25 cellular contexts compared by ENCODE assay signal in genomic region chr20:64189530-64189966, GRCh38. TPM values are rescaled to one million over a fixed set of nuclear protein-coding genes. Genes with fewer than 3 reads are reported as not detected.
A peak's percentile ranks its signal among the peaks of the same experiment; 100 is the strongest.
DNase-seq lines count a peak whose midpoint lies in the region; ATAC-seq and TF ChIP-seq lines count a peak whose summit lies in the region.
"Had no signal": no experiment of that assay in that cellular context is flagged by ENCODE, and none has a peak within 500 bp of the region (broad histone marks: within the 10 kb centered on the region; RNA-seq: fewer than 3 reads in every experiment).

No MANE protein-coding gene starts in this region.

- peaks cover 16% of the 10 kb centered on the region for H3K27me3 Mint-ChIP-seq in Calu3 (ENCODE audit: unreplicated experiment)
- no peaks in the 10 kb centered on the region for H3K27me3 Mint-ChIP-seq in neural crest cell (ENCODE audit: low read depth)

- H3K9me1 ChIP-seq in IMR-90 (ENCODE audit: insufficient read depth, low read length): no peaks in the 10 kb centered on the region

- H4K20me1 ChIP-seq in IMR-90 (ENCODE audit: insufficient read depth, low read length) (no peaks in the 10 kb centered on the region), hepatocyte (ENCODE audit: insufficient read depth, poor library complexity, severe bottlenecking) (no peaks in the 10 kb centered on the region)

- H3K4me2 ChIP-seq in IMR-90 (ENCODE audit: low read depth, low read length) (no peak overlapping the region), hepatocyte (peak overlapping the region; percentile 40)
- H3K4me2 ChIP-seq: smooth muscle cell had no signal

- H2AFZ ChIP-seq in IMR-90 (replicated peaks; ENCODE audit: low read length, poor library complexity) (no peak overlapping the region), hepatocyte (no peak overlapping the region)

- TF ChIP-seq POLR2A in IMR-90 (IDR thresholded peaks at IDR 0.05; ENCODE audit: low read depth, low read length): no peak

- dilution Hi-C loops in IMR-90 (cut with HindIII; ENCODE audit: low sequenced_read_pairs, unreplicated experiment): no loop called here

- H3K9ac ChIP-seq in IMR-90 (ENCODE audit: low read depth, low read length): no peak overlapping the region

- in situ Hi-C loops in IMR-90 (cut with MboI; ENCODE audit: low sequenced_read_pairs): no loop called here

- H2BK20ac ChIP-seq in IMR-90 (ENCODE audit: low read depth, low read length): no peak overlapping the region

- no peak overlapping the region for H3K56ac ChIP-seq in IMR-90 (ENCODE audit: extremely low read depth, insufficient read depth, low read length)

- H3K27me3 ChIP-seq in IMR-90 (ENCODE audit: control insufficient read depth, insufficient read depth, low read length): peaks cover 20% of the 10 kb centered on the region
- H3K27me3 ChIP-seq in hepatocyte: no peaks in the 10 kb centered on the region

- no peak overlapping the region for H4K5ac ChIP-seq in IMR-90 (ENCODE audit: low read depth, low read length)

- no peaks in the 10 kb centered on the region for H3K36me3 ChIP-seq in IMR-90 (ENCODE audit: control insufficient read depth, insufficient read depth, low read length)
- H3K36me3 ChIP-seq in hepatocyte (replicated peaks; ENCODE audit: insufficient read depth, low read depth): no peaks in the 10 kb centered on the region
- H3K36me3 ChIP-seq: HAP-1, MG63, suprapubic skin had no signal

- H3K4me1 ChIP-seq in IMR-90 (ENCODE audit: control insufficient read depth, insufficient read depth, low read length) (no peaks in the 10 kb centered on the region), hepatocyte (ENCODE audit: insufficient read depth) (peaks cover 18% of the 10 kb centered on the region)
- H3K4me1 ChIP-seq: suprapubic skin had no signal

- H3K4me3 ChIP-seq in IMR-90 (ENCODE audit: insufficient read depth, low read depth, low read length) (no peak overlapping the region), hepatocyte (no peak overlapping the region)
- H3K4me3 ChIP-seq: HAP-1, lung, MG63, smooth muscle cell, suprapubic skin had no signal

- CTCF ChIA-PET in Calu3 (lab: Charles Lee) (no interaction called here), IMR-90 (lab: Yijun Ruan, JAX) (no interaction called here)

- no peak overlapping the region for H3K18ac ChIP-seq in IMR-90 (ENCODE audit: low read depth, low read length)

- H2BK5ac ChIP-seq in IMR-90 (ENCODE audit: low read depth, low read length, poor library complexity, severe bottlenecking): no peak overlapping the region

- H2BK120ac ChIP-seq in IMR-90 (ENCODE audit: low read depth, low read length): no peak overlapping the region

- H3K14ac ChIP-seq in IMR-90 (replicated peaks; ENCODE audit: low read depth, low read length): no peak overlapping the region

- WGBS in IMR-90 (ENCODE audit: extremely low coverage in 2 of 2, insufficient read length in 1 of 2), 2 experiments: no CpG with 5 or more reads among the region's 5 CpGs
- WGBS in hepatocyte (ENCODE audit: low lambda C conversion rate, missing lambda C conversion rate): 39% methylated on average over 5 of the region's 5 CpGs

- no peak for ATAC-seq in IMR-90 (ENCODE audit: low read depth)
- ATAC-seq: activated CD4-positive, CD25-positive, alpha-beta regulatory T cell treated with anti-CD3 and anti-CD28 coated beads, Interleukin-2, amount 50 U/mL, for 24 hours; esophagus mucosa; stimulated activated effector memory CD8-positive, alpha-beta T cell treated with anti-CD3 and anti-CD28 coated beads, Interleukin-12 subunit alpha, Interleukin-12 subunit beta, amount 100 ng/mL, for 72 hours had no signal

- POLR2A ChIA-PET in IMR-90 (lab: Charles Lee; ENCODE audit: unreplicated experiment): no interaction called here

- no peak for TF ChIP-seq RAD21 in IMR-90 (IDR thresholded peaks at IDR 0.05; ENCODE audit: low read length)

- TF ChIP-seq CTCF in Calu3 (IDR thresholded peaks at IDR 0.05; ENCODE audit: unreplicated experiment) (no peak), IMR-90 (conservative IDR thresholded peaks at IDR 0.05; ENCODE audit: low read depth, low read length) (no peak), hepatocyte (IDR thresholded peaks at IDR 0.05; ENCODE audit: poor library complexity) (no peak), neural crest cell (conservative IDR thresholded peaks at IDR 0.05) (no peak)

- no peak overlapping the region for H4K8ac ChIP-seq in IMR-90 (ENCODE audit: low read depth in 2 of 2, low read length in 2 of 2)

- H2AK5ac ChIP-seq in IMR-90 (ENCODE audit: low read depth, low read length): no peak overlapping the region

- peak overlapping the region; percentile 22 for H3K4me3 Mint-ChIP-seq in Calu3 (ENCODE audit: low read depth, unreplicated experiment)
- H3K4me3 Mint-ChIP-seq in neural crest cell: peak overlapping the region; percentile 45
- H3K4me3 Mint-ChIP-seq: activated CD4-positive, alpha-beta memory T cell treated with anti-CD3 and anti-CD28 coated beads, Interleukin-2, amount 10 ng/mL, durations not matched to agents 7 days and 5 days; stimulated activated effector memory CD8-positive, alpha-beta T cell treated with anti-CD3 and anti-CD28 coated beads, Interleukin-12 subunit alpha, Interleukin-12 subunit beta, amount 100 ng/mL, for 72 hours had no signal

- H3K36me3 Mint-ChIP-seq in Calu3 (ENCODE audit: insufficient read depth, unreplicated experiment) (peaks cover 12% of the 10 kb centered on the region), neural crest cell (ENCODE audit: low read depth) (peaks cover 3% of the 10 kb centered on the region)
- H3K36me3 Mint-ChIP-seq: stimulated activated effector memory CD8-positive, alpha-beta T cell treated with anti-CD3 and anti-CD28 coated beads, Interleukin-12 subunit alpha, Interleukin-12 subunit beta, amount 100 ng/mL, for 72 hours had no signal

- no peak overlapping the region for H2BK15ac ChIP-seq in IMR-90 (ENCODE audit: low read depth, low read length)

- H4K91ac ChIP-seq in IMR-90 (ENCODE audit: insufficient read depth, low read depth, low read length): no peak overlapping the region

- H3K4me1 Mint-ChIP-seq in Calu3 (ENCODE audit: low read depth, unreplicated experiment) (peaks cover 22% of the 10 kb centered on the region), neural crest cell (peaks cover 60% of the 10 kb centered on the region)

- no peaks in the 10 kb centered on the region for H3K9me2 ChIP-seq in hepatocyte (replicated peaks; ENCODE audit: insufficient read depth)

- no peak overlapping the region for H3K4ac ChIP-seq in IMR-90 (ENCODE audit: low read depth, low read length)

- peaks cover 5% of the 10 kb centered on the region for H3K9me3 Mint-ChIP-seq in Calu3 (ENCODE audit: low read depth, unreplicated experiment)
- peaks cover 3% of the 10 kb centered on the region for H3K9me3 Mint-ChIP-seq in neural crest cell
- H3K9me3 Mint-ChIP-seq: stimulated activated effector memory CD8-positive, alpha-beta T cell treated with anti-CD3 and anti-CD28 coated beads, Interleukin-12 subunit alpha, Interleukin-12 subunit beta, amount 100 ng/mL, for 72 hours had no signal

- H3K27ac Mint-ChIP-seq in Calu3 (ENCODE audit: unreplicated experiment) (peak overlapping the region; percentile 81), neural crest cell (ENCODE audit: unreplicated experiment) (peak overlapping the region; percentile 79)
- H3K27ac Mint-ChIP-seq: activated CD4-positive, alpha-beta memory T cell treated with anti-CD3 and anti-CD28 coated beads, Interleukin-2, amount 10 ng/mL, durations not matched to agents 7 days and 5 days; activated T-helper 2 cell treated with anti-CD3 and anti-CD28 coated beads, Interferon-gamma antibody, Interleukin-2, Interleukin-4, amounts not matched to agents 10 μg/mL and 5 μg/mL and 100 μg/mL, durations not matched to agents 14 hours and 24 hours and 36 hours; stimulated activated effector memory CD8-positive, alpha-beta T cell treated with anti-CD3 and anti-CD28 coated beads, Interleukin-12 subunit alpha, Interleukin-12 subunit beta, amount 100 ng/mL, for 72 hours had no signal

- H3K23ac ChIP-seq in IMR-90 (ENCODE audit: low read depth, low read length): no peak overlapping the region

- intact Hi-C loops in Calu3 (cut with micrococcal nuclease; ENCODE audit: unreplicated experiment): loop anchor here (2.0 kb wide), 1 partner anchor 67 kb away; no protein-coding TSS in a partner anchor
- intact Hi-C loops in IMR-90 (cut with micrococcal nuclease): no loop called here

- DNase-seq in Calu3: peak; percentile 53
- no peak for DNase-seq in IMR-90
- no peak for DNase-seq in hepatocyte (ENCODE audit: low spot score)
- no peak for DNase-seq in neural crest cell (ENCODE audit: low read depth, low spot score)
- no peak for DNase-seq in stimulated activated CD4-positive, alpha-beta T cell treated with anti-CD3 and anti-CD28 coated beads, Interleukin-4, amount 100 ng/mL, for 1 hour
- DNase-seq in substantia nigra (lab: John Stamatoyannopoulos, UW): no peak
- no peak for DNase-seq in activated gamma-delta T cell (lab: John Stamatoyannopoulos, UW)
- DNase-seq: activated CD4-positive, alpha-beta memory T cell treated with anti-CD3 and anti-CD28 coated beads, Interleukin-2, amount 10 ng/mL, durations not matched to agents 7 days and 5 days; effector memory CD4-positive, alpha-beta T cell; hippocampal formation; KBM-7; MG63; occipital lobe; OCI-M1; stimulated activated CD4-positive, alpha-beta T cell treated with anti-CD3 and anti-CD28 coated beads, Interleukin-2, amount 100 ng/mL, for 24 hours had no signal

- BruUV-seq in Calu3 (replicated peaks; lab: Mats Ljungman, UMichigan) (no TSS peak), IMR-90 (replicated peaks; lab: Mats Ljungman, UMichigan) (no TSS peak)

- no peaks in the 10 kb centered on the region for H3K79me2 ChIP-seq in hepatocyte

- H2AK9ac ChIP-seq in IMR-90 (replicated peaks; ENCODE audit: low read depth, low read length, poor library complexity): no peak overlapping the region

- no peaks in the 10 kb centered on the region for H3K79me1 ChIP-seq in IMR-90 (ENCODE audit: low read depth in 1 of 2, low read length in 2 of 2)

- H3K27ac ChIP-seq in IMR-90 (ENCODE audit: insufficient read depth, low read length): no peak overlapping the region
- H3K27ac ChIP-seq in hepatocyte: peak overlapping the region; percentile 94
- H3K27ac ChIP-seq in substantia nigra (ENCODE audit: low read depth, low read length, poor library complexity, severe bottlenecking): no peak overlapping the region
- H3K27ac ChIP-seq: suprapubic skin had no signal

- H3K9me3 ChIP-seq in IMR-90 (ENCODE audit: control insufficient read depth, insufficient read depth, low read length) (peaks cover 2% of the 10 kb centered on the region; the same call in 1 of the 2 replicates), hepatocyte (ENCODE audit: low read depth) (no peaks in the 10 kb centered on the region)
- H3K9me3 ChIP-seq: HAP-1, MG63, suprapubic skin had no signal

TF ChIP-seq in IMR-90, 13 proteins besides CTCF, POLR2A, EP300 and RAD21:
- TF ChIP-seq MAFK (IDR thresholded peaks at IDR 0.05; ENCODE audit: low read depth, low read length) (0 out of 2 replicates have a peak, but pooled peaks have one; percentile 8), RFX5 (IDR thresholded peaks at IDR 0.05; ENCODE audit: low read depth, low read length) (no peak)

RNA-seq across cellular contexts. Expression of gene MYT1, which starts 25.3 kb away (rescaled TPM):
- 0.45 TPM in 1 of 2 replicates, not detected in the other for total RNA-seq in Calu3 (2022)
- total RNA-seq in IMR-90 (2012; rRNA removed): not detected in 2 replicates
- not detected in 2 replicates for polyA plus RNA-seq in IMR-90 (2012; rRNA removed)
- polyA plus RNA-seq in IMR-90 (2012; cell fraction: cytosol; rRNA removed): not detected in 2 replicates
- not detected in 2 replicates for polyA plus RNA-seq in IMR-90 (2012; cell fraction: nucleus; rRNA removed; ENCODE audit: low replicate concordance)
- total RNA-seq in hepatocyte: 0.03 and 0.08 TPM in 2 replicates
- 0.05 and 0.06 TPM in 2 replicates for polyA plus RNA-seq in hepatocyte
- 4.0 and 4.3 TPM in 2 replicates for total RNA-seq in neural crest cell
- total RNA-seq: activated CD4-positive, alpha-beta memory T cell treated with anti-CD3 and anti-CD28 coated beads, Interleukin-2, amount 10 ng/mL, durations not matched to agents 7 days and 5 days; activated T-helper 2 cell treated with anti-CD3 and anti-CD28 coated beads, Interferon-gamma antibody, Interleukin-2, Interleukin-4, amounts not matched to agents 10 μg/mL and 5 μg/mL and 100 μg/mL, durations not matched to agents 14 hours and 24 hours and 36 hours; esophagus mucosa; NCI-H460 had no signal
- polyA plus RNA-seq: keratinocyte, smooth muscle cell had no signal
